1 cellular context compared by ENCODE assay signal in the genomic region with DNA sequence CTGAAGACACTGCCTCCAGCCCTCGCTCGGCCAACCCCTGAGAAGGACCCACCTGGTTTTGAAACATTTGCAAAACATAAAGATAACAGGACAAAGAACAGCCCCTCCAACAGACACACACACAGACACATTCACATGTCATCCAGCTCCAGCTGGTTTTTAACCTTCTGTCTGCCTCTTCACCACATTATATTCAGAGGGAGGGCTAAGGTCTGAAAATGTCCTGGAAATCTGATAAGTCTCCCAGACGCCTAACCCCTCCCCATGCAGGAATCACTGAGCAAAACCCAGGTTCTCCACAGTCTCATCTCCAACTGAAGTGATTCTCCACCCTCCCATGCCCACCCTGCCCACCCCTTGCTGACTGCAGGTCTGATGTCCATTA.
TF ChIP-seq lines count a peak whose summit lies in the region.

No MANE protein-coding gene starts in this region.

TF ChIP-seq in GM12878, 131 proteins besides CTCF, POLR2A, EP300 and RAD21:
- no peak for TF ChIP-seq SP1 (IDR thresholded peaks at IDR 0.05; ENCODE audit: low read depth, low read length)
- TF ChIP-seq, protein P1, sequence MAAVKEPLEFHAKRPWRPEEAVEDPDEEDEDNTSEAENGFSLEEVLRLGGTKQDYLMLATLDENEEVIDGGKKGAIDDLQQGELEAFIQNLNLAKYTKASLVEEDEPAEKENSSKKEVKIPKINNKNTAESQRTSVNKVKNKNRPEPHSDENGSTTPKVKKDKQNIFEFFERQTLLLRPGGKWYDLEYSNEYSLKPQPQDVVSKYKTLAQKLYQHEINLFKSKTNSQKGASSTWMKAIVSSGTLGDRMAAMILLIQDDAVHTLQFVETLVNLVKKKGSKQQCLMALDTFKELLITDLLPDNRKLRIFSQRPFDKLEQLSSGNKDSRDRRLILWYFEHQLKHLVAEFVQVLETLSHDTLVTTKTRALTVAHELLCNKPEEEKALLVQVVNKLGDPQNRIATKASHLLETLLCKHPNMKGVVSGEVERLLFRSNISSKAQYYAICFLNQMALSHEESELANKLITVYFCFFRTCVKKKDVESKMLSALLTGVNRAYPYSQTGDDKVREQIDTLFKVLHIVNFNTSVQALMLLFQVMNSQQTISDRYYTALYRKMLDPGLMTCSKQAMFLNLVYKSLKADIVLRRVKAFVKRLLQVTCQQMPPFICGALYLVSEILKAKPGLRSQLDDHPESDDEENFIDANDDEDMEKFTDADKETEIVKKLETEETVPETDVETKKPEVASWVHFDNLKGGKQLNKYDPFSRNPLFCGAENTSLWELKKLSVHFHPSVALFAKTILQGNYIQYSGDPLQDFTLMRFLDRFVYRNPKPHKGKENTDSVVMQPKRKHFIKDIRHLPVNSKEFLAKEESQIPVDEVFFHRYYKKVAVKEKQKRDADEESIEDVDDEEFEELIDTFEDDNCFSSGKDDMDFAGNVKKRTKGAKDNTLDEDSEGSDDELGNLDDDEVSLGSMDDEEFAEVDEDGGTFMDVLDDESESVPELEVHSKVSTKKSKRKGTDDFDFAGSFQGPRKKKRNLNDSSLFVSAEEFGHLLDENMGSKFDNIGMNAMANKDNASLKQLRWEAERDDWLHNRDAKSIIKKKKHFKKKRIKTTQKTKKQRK (IDR thresholded peaks at IDR 0.05; ENCODE audit: low read depth, low read length) = no peak
- TF ChIP-seq, protein P2, sequence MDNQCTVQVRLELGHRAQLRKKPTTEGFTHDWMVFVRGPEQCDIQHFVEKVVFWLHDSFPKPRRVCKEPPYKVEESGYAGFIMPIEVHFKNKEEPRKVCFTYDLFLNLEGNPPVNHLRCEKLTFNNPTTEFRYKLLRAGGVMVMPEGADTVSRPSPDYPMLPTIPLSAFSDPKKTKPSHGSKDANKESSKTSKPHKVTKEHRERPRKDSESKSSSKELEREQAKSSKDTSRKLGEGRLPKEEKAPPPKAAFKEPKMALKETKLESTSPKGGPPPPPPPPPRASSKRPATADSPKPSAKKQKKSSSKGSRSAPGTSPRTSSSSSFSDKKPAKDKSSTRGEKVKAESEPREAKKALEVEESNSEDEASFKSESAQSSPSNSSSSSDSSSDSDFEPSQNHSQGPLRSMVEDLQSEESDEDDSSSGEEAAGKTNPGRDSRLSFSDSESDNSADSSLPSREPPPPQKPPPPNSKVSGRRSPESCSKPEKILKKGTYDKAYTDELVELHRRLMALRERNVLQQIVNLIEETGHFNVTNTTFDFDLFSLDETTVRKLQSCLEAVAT (IDR thresholded peaks at IDR 0.05) = no peak
- TF ChIP-seq, protein P3, sequence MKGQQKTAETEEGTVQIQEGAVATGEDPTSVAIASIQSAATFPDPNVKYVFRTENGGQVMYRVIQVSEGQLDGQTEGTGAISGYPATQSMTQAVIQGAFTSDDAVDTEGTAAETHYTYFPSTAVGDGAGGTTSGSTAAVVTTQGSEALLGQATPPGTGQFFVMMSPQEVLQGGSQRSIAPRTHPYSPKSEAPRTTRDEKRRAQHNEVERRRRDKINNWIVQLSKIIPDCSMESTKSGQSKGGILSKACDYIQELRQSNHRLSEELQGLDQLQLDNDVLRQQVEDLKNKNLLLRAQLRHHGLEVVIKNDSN (IDR thresholded peaks at IDR 0.05; ENCODE audit: borderline replicate concordance, extremely low read length, insufficient read depth, low read depth, low read length) = no peak
- no peak for TF ChIP-seq CHD1 (IDR thresholded peaks at IDR 0.05; ENCODE audit: low read depth, low read length)
- TF ChIP-seq NFIC (IDR thresholded peaks at IDR 0.05; ENCODE audit: low read depth, low read length) = no peak
- no peak for TF ChIP-seq FOXM1 (IDR thresholded peaks at IDR 0.05; ENCODE audit: low read depth, low read length)
- no peak for TF ChIP-seq RB1 (IDR thresholded peaks at IDR 0.05; ENCODE audit: borderline replicate concordance)
